In the genomic region with DNA sequence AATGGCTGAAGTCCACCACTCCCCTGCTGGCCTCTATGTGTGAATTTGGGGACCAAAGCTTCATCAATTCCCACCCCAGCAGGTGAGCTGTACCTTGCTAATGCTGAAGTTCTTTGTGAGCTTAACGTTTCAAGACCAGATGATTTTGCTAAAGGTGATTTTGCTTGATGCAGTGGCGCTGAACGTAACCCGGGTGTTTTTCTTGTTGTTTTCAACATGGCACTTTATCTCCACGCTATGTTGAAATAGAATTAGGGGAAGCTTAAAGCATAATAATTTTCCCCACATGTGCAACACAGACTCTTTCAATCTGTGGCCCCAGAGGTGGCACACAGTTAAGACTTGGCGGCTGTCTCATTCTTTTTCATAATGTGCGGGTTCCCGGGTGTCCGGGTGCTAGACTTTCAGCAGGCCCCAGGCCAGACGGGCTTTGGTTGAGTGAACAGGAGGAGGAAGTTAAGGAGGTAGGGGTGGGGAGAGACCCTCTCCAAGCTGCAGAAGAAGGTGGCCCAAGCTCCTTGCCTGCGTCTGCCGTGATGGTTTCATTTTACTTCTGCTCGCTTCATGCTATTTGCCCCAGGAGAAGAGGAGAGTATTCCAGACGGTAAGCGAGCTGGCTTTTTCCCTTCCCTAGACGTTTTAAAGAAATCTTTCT, we compare ENCODE assay signal across 17 cellular contexts. TPM values are rescaled to one million over a fixed set of nuclear protein-coding genes. Genes with fewer than 3 reads are reported as not detected.
DNase-seq lines count a peak whose midpoint lies in the region; ATAC-seq and TF ChIP-seq lines count a peak whose summit lies in the region.
"Had no signal": no experiment of that assay in that cellular context is flagged by ENCODE, and none has a peak within 500 bp of the region (broad histone marks: within the 10 kb centered on the region; RNA-seq: fewer than 3 reads in every experiment).

No MANE protein-coding gene starts in this region.

- H3K23ac ChIP-seq in IMR-90 (ENCODE audit: low read depth, low read length) = peak overlapping the region; percentile 97

- H3K4me1 ChIP-seq in IMR-90 (ENCODE audit: control insufficient read depth, insufficient read depth, low read length) = peaks cover 11% of the 10 kb centered on the region
- peaks cover 2 to 31% (median 2%) of the 10 kb centered on the region in 3 donors for H3K4me1 ChIP-seq in esophagus squamous epithelium
- H3K4me1 ChIP-seq: BE2C, uterus had no signal

- no peak overlapping the region for H2BK5ac ChIP-seq in IMR-90 (ENCODE audit: low read depth, low read length, poor library complexity, severe bottlenecking)

- H3K27ac ChIP-seq in IMR-90 (ENCODE audit: insufficient read depth, low read length) (no peak overlapping the region), dorsolateral prefrontal cortex (peak overlapping the region in 11 of 59 donors; percentile 11 to 84 (median 38)), esophagus squamous epithelium (no peak overlapping the region)
- H3K27ac ChIP-seq: Peyer's patch, uterus had no signal

- no peak for TF ChIP-seq RAD21 in IMR-90 (IDR thresholded peaks at IDR 0.05; ENCODE audit: low read length)

- H4K5ac ChIP-seq in IMR-90 (ENCODE audit: low read depth, low read length) = no peak overlapping the region

- H4K20me1 ChIP-seq in IMR-90 (ENCODE audit: insufficient read depth, low read length) = 0 out of 2 replicates have a peak, but pooled peaks cover 7% of the 10 kb centered on the region

- H3K4me3 Mint-ChIP-seq in activated naive CD4-positive, alpha-beta T cell treated with anti-CD3 and anti-CD28 coated beads, Interleukin-2, amount 10 ng/mL, durations not matched to agents 7 days and 5 days = no peak overlapping the region
- H3K4me3 Mint-ChIP-seq: activated naive CD8-positive, alpha-beta T cell treated with anti-CD3 and anti-CD28 coated beads for 36 hours; effector memory CD8-positive, alpha-beta T cell had no signal

- H2BK120ac ChIP-seq in IMR-90 (ENCODE audit: low read depth, low read length) = 0 out of 2 replicates have a peak overlapping the region, but pooled peaks have one; percentile 63

- H4K91ac ChIP-seq in IMR-90 (ENCODE audit: insufficient read depth, low read depth, low read length) = no peak overlapping the region

- no peak overlapping the region for H3K27ac Mint-ChIP-seq in activated naive CD4-positive, alpha-beta T cell treated with anti-CD3 and anti-CD28 coated beads, Interleukin-2, amount 10 ng/mL, durations not matched to agents 7 days and 5 days
- H3K27ac Mint-ChIP-seq: activated naive CD8-positive, alpha-beta T cell treated with anti-CD3 and anti-CD28 coated beads for 36 hours; effector memory CD8-positive, alpha-beta T cell had no signal

- H3K9me3 ChIP-seq in IMR-90 (ENCODE audit: control insufficient read depth, insufficient read depth, low read length) = no peaks in the 10 kb centered on the region
- no peaks in the 10 kb centered on the region for H3K9me3 ChIP-seq in esophagus squamous epithelium
- H3K9me3 ChIP-seq: BE2C, Peyer's patch, uterus had no signal

- POLR2A ChIA-PET in AG04449 (lab: Yijun Ruan, JAX) = interaction anchor here (0.5 to 1.5 kb wide), 8 partner anchors 10 to 359 kb away, joined by 3 to 7 read pairs (median 4); no protein-coding TSS in a partner anchor
- POLR2A ChIA-PET in IMR-90 (lab: Charles Lee; ENCODE audit: unreplicated experiment) = interaction anchor here (0.8 kb wide), 1 partner anchor 8 kb away, joined by 4 read pairs; no protein-coding TSS in a partner anchor

- H3K9ac ChIP-seq in IMR-90 (ENCODE audit: low read depth, low read length) = no peak overlapping the region

- H2AFZ ChIP-seq in IMR-90 (replicated peaks; ENCODE audit: low read length, poor library complexity) = peak overlapping the region; percentile 4

- H3K36me3 Mint-ChIP-seq in activated naive CD4-positive, alpha-beta T cell treated with anti-CD3 and anti-CD28 coated beads, Interleukin-2, amount 10 ng/mL, durations not matched to agents 7 days and 5 days = no peaks in the 10 kb centered on the region
- H3K36me3 Mint-ChIP-seq: activated naive CD8-positive, alpha-beta T cell treated with anti-CD3 and anti-CD28 coated beads for 36 hours had no signal

- in situ Hi-C loops in IMR-90 (cut with MboI; ENCODE audit: low sequenced_read_pairs) = no loop called here

- no peak overlapping the region; the same call in 2 of the 3 replicates for H2BK15ac ChIP-seq in IMR-90 (ENCODE audit: low read depth, low read length)

- ATAC-seq in IMR-90 (ENCODE audit: low read depth) = no peak
- ATAC-seq in HG03571 (IDR thresholded peaks at IDR 0.05; ENCODE audit: unreplicated experiment) = no peak
- ATAC-seq: effector memory CD8-positive, alpha-beta T cell had no signal

- 94% methylated on average over 5 of the region's 16 CpGs; no CpG with 5 or more reads in 1 of the 2 experiments for WGBS in IMR-90 (ENCODE audit: extremely low coverage in 2 of 2, insufficient read length in 1 of 2), 2 experiments
- 76 to 77% methylated on average over 16 of the region's 16 CpGs for WGBS in esophagus squamous epithelium, 2 donors

- DNase-seq in AG04449 (ENCODE audit: low read depth, low spot score) = no peak
- no peak for DNase-seq in IMR-90
- DNase-seq in dorsolateral prefrontal cortex = no peak
- peak; percentile 34 for DNase-seq in myocyte (ENCODE audit: low read depth)
- DNase-seq in activated naive CD4-positive, alpha-beta T cell treated with anti-CD3 and anti-CD28 coated beads, Interleukin-2, amount 10 ng/mL, durations not matched to agents 7 days and 5 days = no peak
- DNase-seq in effector CD4-positive, alpha-beta T cell = no peak
- no peak for DNase-seq in esophagus squamous epithelium (lab: John Stamatoyannopoulos, UW)
- DNase-seq: activated naive CD8-positive, alpha-beta T cell treated with anti-CD3 and anti-CD28 coated beads for 36 hours; BE2C; effector memory CD8-positive, alpha-beta T cell; GDM1; MM.1S; NCI-H345; Peyer's patch; stimulated activated CD4-positive, alpha-beta T cell treated with anti-CD3 and anti-CD28 coated beads, Interleukin-12 subunit alpha, Interleukin-12 subunit beta, amount 100 ng/mL, for 4 hours; uterus had no signal

- no peaks in the 10 kb centered on the region for H3K4me1 Mint-ChIP-seq in activated naive CD4-positive, alpha-beta T cell treated with anti-CD3 and anti-CD28 coated beads, Interleukin-2, amount 10 ng/mL, durations not matched to agents 7 days and 5 days

- intact Hi-C loops in IMR-90 (cut with micrococcal nuclease) (no loop called here), dorsolateral prefrontal cortex (cut with DNase I) (no loop called here), esophagus squamous epithelium (cut with DNase I) (loop anchor here (10.0 kb wide), 1 partner anchor 304 kb away; no protein-coding TSS in a partner anchor)

- H3K9me3 Mint-ChIP-seq in activated naive CD4-positive, alpha-beta T cell treated with anti-CD3 and anti-CD28 coated beads, Interleukin-2, amount 10 ng/mL, durations not matched to agents 7 days and 5 days = no peaks in the 10 kb centered on the region
- H3K9me3 Mint-ChIP-seq: activated naive CD8-positive, alpha-beta T cell treated with anti-CD3 and anti-CD28 coated beads for 36 hours; effector memory CD8-positive, alpha-beta T cell had no signal

- TF ChIP-seq CTCF in AG04449 (IDR thresholded peaks at IDR 0.05; ENCODE audit: insufficient read depth, low read length, missing control alignments) = no peak
- no peak for TF ChIP-seq CTCF in IMR-90 (conservative IDR thresholded peaks at IDR 0.05; ENCODE audit: low read depth, low read length)
- TF ChIP-seq CTCF in dorsolateral prefrontal cortex (IDR thresholded peaks at IDR 0.05 in 54 of 56, conservative IDR thresholded peaks at IDR 0.05 in 2 of 56; ENCODE audit: low read depth in 1 of 56, partially characterized antibody in 56 of 56) = no peak
- TF ChIP-seq CTCF in esophagus squamous epithelium (IDR thresholded peaks at IDR 0.05) = no peak

- peaks cover 20 to 56% of the 10 kb centered on the region in 2 experiments for H3K79me1 ChIP-seq in IMR-90 (ENCODE audit: low read depth in 1 of 2, low read length in 2 of 2)

- no peak overlapping the region for H2AK9ac ChIP-seq in IMR-90 (replicated peaks; ENCODE audit: low read depth, low read length, poor library complexity)

- no peak overlapping the region for H3K56ac ChIP-seq in IMR-90 (ENCODE audit: extremely low read depth, insufficient read depth, low read length)

- H3K27me3 ChIP-seq in IMR-90 (ENCODE audit: control insufficient read depth, insufficient read depth, low read length) (no peaks in the 10 kb centered on the region), dorsolateral prefrontal cortex (peaks cover 19 to 100% (median 97%) of the 10 kb centered on the region in 45 donors), esophagus squamous epithelium (peaks cover 12 to 100% (median 25%) of the 10 kb centered on the region in 4 donors)

- no peak for TF ChIP-seq POLR2A in IMR-90 (IDR thresholded peaks at IDR 0.05; ENCODE audit: low read depth, low read length)
- no peak for TF ChIP-seq POLR2A in esophagus squamous epithelium (IDR thresholded peaks at IDR 0.05)

- H3K4me3 ChIP-seq in AG04449 (ENCODE audit: low read depth, low read length) (peak overlapping the region; percentile 91), IMR-90 (ENCODE audit: insufficient read depth, low read depth, low read length) (no peak overlapping the region), dorsolateral prefrontal cortex (peak overlapping the region in 37 of 59 donors; percentile 6 to 60 (median 38)), esophagus squamous epithelium (peak overlapping the region in 1 of 4 donors; percentile 18)
- H3K4me3 ChIP-seq: Peyer's patch, uterus had no signal

- H3K4ac ChIP-seq in IMR-90 (ENCODE audit: low read depth, low read length) = no peak overlapping the region; the same call in 1 of the 2 replicates

- peak overlapping the region in 1 of 2 experiments; percentile 49; a peak in 1 of 4 replicates for H4K8ac ChIP-seq in IMR-90 (ENCODE audit: low read depth in 2 of 2, low read length in 2 of 2)

- H3K36me3 ChIP-seq in IMR-90 (ENCODE audit: control insufficient read depth, insufficient read depth, low read length) = no peaks in the 10 kb centered on the region
- no peaks in the 10 kb centered on the region for H3K36me3 ChIP-seq in esophagus squamous epithelium
- H3K36me3 ChIP-seq: BE2C, Peyer's patch, uterus had no signal

- peak overlapping the region; percentile 36; the same call in 1 of the 2 replicates for H2AK5ac ChIP-seq in IMR-90 (ENCODE audit: low read depth, low read length)

- BruUV-seq in IMR-90 (replicated peaks; lab: Mats Ljungman, UMichigan) = no TSS peak

- H3K27me3 Mint-ChIP-seq in activated naive CD4-positive, alpha-beta T cell treated with anti-CD3 and anti-CD28 coated beads, Interleukin-2, amount 10 ng/mL, durations not matched to agents 7 days and 5 days = peaks cover 95% of the 10 kb centered on the region

- CTCF ChIA-PET in AG04449 (lab: Yijun Ruan, JAX) (interaction anchor here (0.8 to 16.0 kb wide), 10 partner anchors 9 to 708 kb away, joined by 3 to 309 read pairs (median 5); no protein-coding TSS in a partner anchor), IMR-90 (lab: Yijun Ruan, JAX) (interaction anchor here (0.6 to 1.8 kb wide), 3 partner anchors 179 to 650 kb away, joined by 3 to 5 read pairs (median 4); no protein-coding TSS in a partner anchor)
- CTCF ChIA-PET in activated naive CD4-positive, alpha-beta T cell treated with anti-CD3 and anti-CD28 coated beads, Interleukin-2, amount 10 ng/mL, durations not matched to agents 7 days and 5 days (lab: Charles Lee) = interaction anchor here (1.2 kb wide), 1 partner anchor 492 kb away, joined by 3 read pairs; no protein-coding TSS in a partner anchor

- peak overlapping the region; percentile 48; the same call in 1 of the 2 replicates for H3K14ac ChIP-seq in IMR-90 (replicated peaks; ENCODE audit: low read depth, low read length)

- peak overlapping the region; percentile 71 for H3K4me2 ChIP-seq in IMR-90 (ENCODE audit: low read depth, low read length)

- peaks cover 12% of the 10 kb centered on the region for H3K9me1 ChIP-seq in IMR-90 (ENCODE audit: insufficient read depth, low read length)

- dilution Hi-C loops in IMR-90 (cut with HindIII; ENCODE audit: low sequenced_read_pairs, unreplicated experiment) = no loop called here

- no peak overlapping the region for H3K18ac ChIP-seq in IMR-90 (ENCODE audit: low read depth, low read length)

- no peak overlapping the region for H2BK20ac ChIP-seq in IMR-90 (ENCODE audit: low read depth, low read length)

RNA-seq across cellular contexts. Expression of a gene that starts 4.0 kb away (rescaled TPM):
- total RNA-seq in IMR-90 (2012; rRNA removed) = 0.90 and 1.1 TPM in 2 replicates
- polyA plus RNA-seq in IMR-90 (2012; rRNA removed) = 6.4 and 9.2 TPM in 2 replicates
- polyA plus RNA-seq in IMR-90 (2012; cell fraction: cytosol; rRNA removed) = 5.5 and 8.7 TPM in 2 replicates
- 4.3 and 7.4 TPM in 2 replicates for polyA plus RNA-seq in IMR-90 (2012; cell fraction: nucleus; rRNA removed; ENCODE audit: low replicate concordance)
- total RNA-seq in dorsolateral prefrontal cortex = 1 to 10 TPM in 51 of 120 experiments, under 1 TPM in 67, not detected in 2; 0.19 to 7.2 (median 0.91) TPM
- total RNA-seq in myocyte = 0.45 and 1.0 TPM in 2 replicates
- 4.0 TPM for polyA plus RNA-seq in myocyte (2012)
- total RNA-seq in esophagus squamous epithelium = under 1 TPM; 0.09 to 0.57 (median 0.40) TPM
- total RNA-seq: activated naive CD8-positive, alpha-beta T cell treated with anti-CD3 and anti-CD28 coated beads for 36 hours had no signal

RNA-seq across cellular contexts. Expression of a gene that starts 7.7 kb away (rescaled TPM):
- total RNA-seq in IMR-90 (2012; rRNA removed) (15.2 and 23.9 TPM in 2 replicates), dorsolateral prefrontal cortex (1 to 10 TPM in 34 of 120 experiments, under 1 TPM in 79, not detected in 7; 0.10 to 1.9 (median 0.57) TPM), myocyte (0.67 and 1.5 TPM in 2 replicates), esophagus squamous epithelium (1 to 10 TPM in 1 of 4 donors, under 1 TPM in 2, not detected in 1; 0.13 to 1.6 (median 0.57) TPM)
- polyA plus RNA-seq in IMR-90 (2012; rRNA removed) = 25.8 and 29.9 TPM in 2 replicates
- 59.6 and 70.0 TPM in 2 replicates for polyA plus RNA-seq in IMR-90 (2012; cell fraction: cytosol; rRNA removed)
- 22.9 and 59.6 TPM in 2 replicates for polyA plus RNA-seq in IMR-90 (2012; cell fraction: nucleus; rRNA removed; ENCODE audit: low replicate concordance)
- 0.50 TPM for polyA plus RNA-seq in myocyte (2012)
- total RNA-seq: activated naive CD8-positive, alpha-beta T cell treated with anti-CD3 and anti-CD28 coated beads for 36 hours had no signal

RNA-seq across cellular contexts. Expression of a gene that starts 15.6 kb away (rescaled TPM):
- total RNA-seq in IMR-90 (2012; rRNA removed) = 7.8 and 8.2 TPM in 2 replicates
- polyA plus RNA-seq in IMR-90 (2012; rRNA removed) = 13.7 and 16.8 TPM in 2 replicates
- polyA plus RNA-seq in IMR-90 (2012; cell fraction: cytosol; rRNA removed) = 5.6 and 7.9 TPM in 2 replicates
- 71.8 and 97.1 TPM in 2 replicates for polyA plus RNA-seq in IMR-90 (2012; cell fraction: nucleus; rRNA removed; ENCODE audit: low replicate concordance)
- 10 to 100 TPM; 13.7 to 33.9 (median 23.1) TPM for total RNA-seq in dorsolateral prefrontal cortex
- total RNA-seq in myocyte = 13.0 and 17.9 TPM in 2 replicates
- polyA plus RNA-seq in myocyte (2012) = 14.5 TPM
- 10 to 100 TPM; 10.7 to 17.7 (median 14.8) TPM for total RNA-seq in esophagus squamous epithelium
